8 cellular contexts compared by ENCODE assay signal in genomic region chr12:27703720-27704452, GRCh38. TPM values are rescaled to one million over a fixed set of nuclear protein-coding genes. Genes with fewer than 3 reads are reported as not detected.
DNase-seq lines count a peak whose midpoint lies in the region; ATAC-seq and TF ChIP-seq lines count a peak whose summit lies in the region.

No MANE protein-coding gene starts in this region.

- peaks cover 0 to 2% (median 0%) of the 10 kb centered on the region in 5 donors for H3K27me3 Mint-ChIP-seq in naive thymus-derived CD8-positive, alpha-beta T cell

- H3K27ac Mint-ChIP-seq in naive thymus-derived CD8-positive, alpha-beta T cell: no peak overlapping the region

- peak; percentile 97 for TF ChIP-seq CTCF in epithelial cell of proximal tubule (conservative IDR thresholded peaks at IDR 0.05; ENCODE audit: low read depth, low read length)

- ATAC-seq in GM19035 (IDR thresholded peaks at IDR 0.05; ENCODE audit: unreplicated experiment): peak; percentile 91
- peak; percentile 94 for ATAC-seq in HG03378 (IDR thresholded peaks at IDR 0.05; ENCODE audit: unreplicated experiment)
- peak; percentile 97 to 99 for ATAC-seq in naive thymus-derived CD8-positive, alpha-beta T cell
- peak; percentile 92 for ATAC-seq in stimulated activated naive CD8-positive, alpha-beta T cell treated with anti-CD3 and anti-CD28 coated beads, Interleukin-15, Interleukin-2, amounts not matched to agents 100 U/mL and 50 U/mL, for 24 hours

- H3K9me3 Mint-ChIP-seq in naive thymus-derived CD8-positive, alpha-beta T cell: no peaks in the 10 kb centered on the region

- POLR2A ChIA-PET in naive thymus-derived CD8-positive, alpha-beta T cell (lab: Charles Lee): no interaction called here

- peaks cover 0 to 1% (median under 1%) of the 10 kb centered on the region in 4 donors for H3K4me1 Mint-ChIP-seq in naive thymus-derived CD8-positive, alpha-beta T cell

- no peak overlapping the region for H3K4me3 ChIP-seq in epithelial cell of proximal tubule (ENCODE audit: low read depth, low read length)

- H3K36me3 Mint-ChIP-seq in naive thymus-derived CD8-positive, alpha-beta T cell: peaks cover 0 to 2% (median 0%) of the 10 kb centered on the region in 3 donors

- peak; percentile 72 for DNase-seq in CD1c-positive myeloid dendritic cell (ENCODE audit: extremely low spot score)
- peak; percentile 56 for DNase-seq in NCI-H82 treated with DMSO at 0.1 percent for 48 hours (lab: John Stamatoyannopoulos, UW; ENCODE audit: unreplicated experiment)
- peak; percentile 31 to 37 for DNase-seq in activated CD8-positive, alpha-beta memory T cell treated with anti-CD3 and anti-CD28 coated beads for 4 hours (ENCODE audit: low read depth in 2 of 2)
- DNase-seq in epithelial cell of proximal tubule (ENCODE audit: low read depth): peak; percentile 61
- peak; percentile 34 to 79 (median 59) for DNase-seq in naive thymus-derived CD8-positive, alpha-beta T cell
- DNase-seq in stimulated activated naive CD8-positive, alpha-beta T cell treated with anti-CD3 and anti-CD28 coated beads, Interleukin-15, Interleukin-2, amounts not matched to agents 100 U/mL and 50 U/mL, for 24 hours: peak; percentile 77

- no peak overlapping the region for H3K4me3 Mint-ChIP-seq in naive thymus-derived CD8-positive, alpha-beta T cell

RNA-seq across cellular contexts. Expression of gene MRPS35, which starts 6.7 kb away (rescaled TPM):
- 64.8 and 71.0 TPM in 2 replicates for total RNA-seq in epithelial cell of proximal tubule
- total RNA-seq in naive thymus-derived CD8-positive, alpha-beta T cell: 10 to 100 TPM; 26.6 to 27.3 TPM
- polyA plus RNA-seq in naive thymus-derived CD8-positive, alpha-beta T cell: 10 to 100 TPM; 57.7 to 74.4 (median 65.9) TPM

RNA-seq across cellular contexts. Expression of gene REP15, which starts 7.6 kb away (rescaled TPM):
- total RNA-seq in epithelial cell of proximal tubule: 3.6 TPM in 1 of 2 replicates, not detected in the other
- not detected for total RNA-seq in naive thymus-derived CD8-positive, alpha-beta T cell
- polyA plus RNA-seq in naive thymus-derived CD8-positive, alpha-beta T cell: not detected
